In genomic region chr2:213425618-213426017, GRCh38 we compare ENCODE assay signal across 3 cellular contexts.
TF ChIP-seq lines count a peak whose summit lies in the region.

No MANE protein-coding gene starts in this region.

TF ChIP-seq in HepG2, 621 proteins besides CTCF, POLR2A, EP300 and RAD21:
- TF ChIP-seq KLF9 (CRISPR knock-in tag; IDR thresholded peaks at IDR 0.05; ENCODE audit: low read depth): no peak
- peak; percentile 72 to 80; a peak in 3 of 4 replicates for TF ChIP-seq MAFK (conservative IDR thresholded peaks at IDR 0.05 in 1 of 2, IDR thresholded peaks at IDR 0.05 in 1 of 2; ENCODE audit: low read length in 2 of 2)
- TF ChIP-seq MAFF (IDR thresholded peaks at IDR 0.05; ENCODE audit: low read depth, low read length): peak; percentile 76; the same call in 1 of the 2 replicates

TF ChIP-seq in A549, 52 proteins besides CTCF, POLR2A, EP300 and RAD21:
- TF ChIP-seq CHD2 (IDR thresholded peaks at IDR 0.05; ENCODE audit: low read length, partially characterized antibody) (no peak), MAFK (IDR thresholded peaks at IDR 0.05; ENCODE audit: partially characterized antibody) (peak; percentile 56)
TF ChIP-seq in A549: peak in this region for 1.

TF ChIP-seq in IMR-90, 13 proteins besides CTCF, POLR2A, EP300 and RAD21:
- TF ChIP-seq SMC3 (IDR thresholded peaks at IDR 0.05; ENCODE audit: low read depth, low read length) (no peak), USF2 (IDR thresholded peaks at IDR 0.05; ENCODE audit: low read depth, low read length) (no peak), MAFK (IDR thresholded peaks at IDR 0.05; ENCODE audit: low read depth, low read length) (peak; percentile 57)
TF ChIP-seq in IMR-90: peak in this region for 1.
